In genomic region chr10:44467090-44467489, GRCh38 we compare ENCODE assay signal across 22 cellular contexts.
"Had no signal": no experiment of that assay in that cellular context is flagged by ENCODE, and none has a peak within 500 bp of the region (broad histone marks: within the 10 kb centered on the region; RNA-seq: fewer than 3 reads in every experiment).

No MANE protein-coding gene starts in this region.

- ATAC-seq: K562 had no signal

- H3K27ac Mint-ChIP-seq: IgD-negative memory B cell had no signal

- H3K27ac ChIP-seq: HL-60, KMS-11 had no signal

- H3K9me3 ChIP-seq: SK-N-SH had no signal

- H3K4me1 Mint-ChIP-seq: IgD-negative memory B cell had no signal

- H3K4me3 ChIP-seq: K562 had no signal

- DNase-seq: Kasumi-1, MM.1S, NCI-H1092 treated with DMSO at 0.1 percent for 48 hours, NCI-H1436, NCI-H187, NCI-H2029, NCI-H2081 treated with DMSO at 0.1 percent for 48 hours, NCI-H2171, NCI-H226, NCI-H510A, NCI-H524 treated with DMSO at 0.1 percent for 48 hours, NCI-H69, NCI-H774, RPMI8226, SHP77, SK-N-SH had no signal

- FAIRE-seq: HTR-8/SVneo, K562, RCC 7860 had no signal

- H3K9ac ChIP-seq: KMS-11, SK-N-SH had no signal

- H3K4me3 Mint-ChIP-seq: IgD-negative memory B cell had no signal
